16 cellular contexts compared by ENCODE assay signal in genomic region chr5:96090205-96090604, GRCh38.
"Had no signal": no experiment of that assay in that cellular context is flagged by ENCODE, and none has a peak within 500 bp of the region (broad histone marks: within the 10 kb centered on the region; RNA-seq: fewer than 3 reads in every experiment).

No MANE protein-coding gene starts in this region.

- DNase-seq: activated CD4-positive, alpha-beta T cell treated with anti-CD3 and anti-CD28 coated beads, Interleukin-2, amount 10 ng/mL, durations not matched to agents 7 days and 5 days; activated CD4-positive, CD25-positive, alpha-beta regulatory T cell; activated CD8-positive, alpha-beta memory T cell treated with anti-CD3 and anti-CD28 coated beads, Interleukin-2, amount 50 U/mL, for 48 hours; activated naive CD8-positive, alpha-beta T cell treated with anti-CD3 and anti-CD28 coated beads for 36 hours; central memory CD4-positive, alpha-beta T cell; effector CD4-positive, alpha-beta T cell; foreskin fibroblast; left ventricle myocardium superior; naive thymus-derived CD8-positive, alpha-beta T cell; stimulated activated CD4-positive, alpha-beta T cell treated with anti-CD3 and anti-CD28 coated beads, Interleukin-4, amount 100 ng/mL, for 24 hours; T-helper 2 cell; upper lobe of right lung had no signal

- H3K27ac Mint-ChIP-seq: activated CD4-positive, alpha-beta T cell treated with anti-CD3 and anti-CD28 coated beads, Interleukin-2, amount 10 ng/mL, durations not matched to agents 7 days and 5 days; activated naive CD8-positive, alpha-beta T cell treated with anti-CD3 and anti-CD28 coated beads for 36 hours; activated T-helper 1 cell treated with anti-CD3 and anti-CD28 coated beads, Interleukin-12 subunit alpha, Interleukin-12 subunit beta, Interleukin-2, Interleukin-4 antibody, amounts not matched to agents 30 ng/mL and 10 ng/mL and 1 ng/mL, durations not matched to agents 14 hours and 24 hours and 36 hours; brain; memory B cell; naive thymus-derived CD8-positive, alpha-beta T cell had no signal

- H3K9me3 Mint-ChIP-seq: activated CD4-positive, alpha-beta T cell treated with anti-CD3 and anti-CD28 coated beads, Interleukin-2, amount 10 ng/mL, durations not matched to agents 7 days and 5 days; activated naive CD8-positive, alpha-beta T cell treated with anti-CD3 and anti-CD28 coated beads for 36 hours; brain; memory B cell; naive thymus-derived CD8-positive, alpha-beta T cell; stimulated activated naive CD8-positive, alpha-beta T cell treated with anti-CD3 and anti-CD28 coated beads, Interleukin-15, Interleukin-2, amounts not matched to agents 100 ng/mL and 50 ng/mL, for 24 hours had no signal

- H3K27me3 Mint-ChIP-seq: activated CD4-positive, alpha-beta T cell treated with anti-CD3 and anti-CD28 coated beads, Interleukin-2, amount 10 ng/mL, durations not matched to agents 7 days and 5 days; brain; memory B cell had no signal

- H3K4me3 Mint-ChIP-seq: activated CD4-positive, alpha-beta T cell treated with anti-CD3 and anti-CD28 coated beads, Interleukin-2, amount 10 ng/mL, durations not matched to agents 7 days and 5 days; activated naive CD8-positive, alpha-beta T cell treated with anti-CD3 and anti-CD28 coated beads for 36 hours; activated T-helper 1 cell treated with anti-CD3 and anti-CD28 coated beads, Interleukin-12 subunit alpha, Interleukin-12 subunit beta, Interleukin-2, Interleukin-4 antibody, amounts not matched to agents 30 ng/mL and 10 ng/mL and 1 ng/mL, durations not matched to agents 14 hours and 24 hours and 36 hours; brain; memory B cell; naive thymus-derived CD8-positive, alpha-beta T cell; stimulated activated naive CD8-positive, alpha-beta T cell treated with anti-CD3 and anti-CD28 coated beads, Interleukin-15, Interleukin-2, amounts not matched to agents 100 ng/mL and 50 ng/mL, for 24 hours had no signal

- H3K4me1 Mint-ChIP-seq: memory B cell; naive thymus-derived CD8-positive, alpha-beta T cell had no signal

- H3K36me3 Mint-ChIP-seq: activated naive CD8-positive, alpha-beta T cell treated with anti-CD3 and anti-CD28 coated beads for 36 hours; brain; memory B cell; naive thymus-derived CD8-positive, alpha-beta T cell had no signal
